In genomic region chr1:185087101-185087500, GRCh38 we compare ENCODE assay signal across 9 cellular contexts.
"Had no signal": no experiment of that assay in that cellular context is flagged by ENCODE, and none has a peak within 500 bp of the region (broad histone marks: within the 10 kb centered on the region; RNA-seq: fewer than 3 reads in every experiment).

No MANE protein-coding gene starts in this region.

- H3K9me3 ChIP-seq: HAP-1 had no signal

- H3K4me1 ChIP-seq: HAP-1 had no signal

- H3K4me2 ChIP-seq: KMS-11 had no signal

- DNase-seq: GOT3, H7, HFFc6, IMR-90, KBM-7 had no signal

- H3K27ac ChIP-seq: HL-60, KMS-11 had no signal

- H3K4me3 Mint-ChIP-seq: HFFc6 had no signal

- H3K27ac Mint-ChIP-seq: HFFc6 had no signal

- H3K4me3 ChIP-seq: HAP-1 had no signal

- H3K9me3 Mint-ChIP-seq: HFFc6 had no signal

- H3K9ac ChIP-seq: KMS-11 had no signal

- ATAC-seq: HCT116 had no signal
